31 cellular contexts compared by ENCODE assay signal in genomic region chr3:100744671-100745070, GRCh38.
"Had no signal": no experiment of that assay in that cellular context is flagged by ENCODE, and none has a peak within 500 bp of the region (broad histone marks: within the 10 kb centered on the region; RNA-seq: fewer than 3 reads in every experiment).

No MANE protein-coding gene starts in this region.

- H3K27me3 Mint-ChIP-seq: activated CD4-positive, alpha-beta memory T cell treated with anti-CD3 and anti-CD28 coated beads, Interleukin-2, amount 10 ng/mL, durations not matched to agents 7 days and 5 days; activated CD4-positive, alpha-beta T cell treated with anti-CD3 and anti-CD28 coated beads, Interleukin-2, amount 10 ng/mL, durations not matched to agents 7 days and 5 days; activated naive CD4-positive, alpha-beta T cell treated with anti-CD3 and anti-CD28 coated beads, Interleukin-2, amount 10 ng/mL, durations not matched to agents 7 days and 5 days; activated naive CD8-positive, alpha-beta T cell treated with anti-CD3 and anti-CD28 coated beads, Interleukin-2, amount 10 ng/mL, durations not matched to agents 7 days and 5 days; activated T-cell treated with anti-CD3 and anti-CD28 coated beads, Interleukin-2, amount 50 U/mL, for 24 hours; central memory CD8-positive, alpha-beta T cell; dendritic cell treated with granulocyte-macrophage colony-stimulating factor and Interleukin-4, amounts not matched to agents 40 ng/mL and 50 ng/mL, for 4 days; T-cell had no signal

- DNase-seq: activated CD4-positive, alpha-beta memory T cell treated with anti-CD3 and anti-CD28 coated beads, Interleukin-2, amount 10 ng/mL, durations not matched to agents 7 days and 5 days; activated CD4-positive, alpha-beta T cell treated with anti-CD3 and anti-CD28 coated beads for 1 hour; activated CD4-positive, alpha-beta T cell treated with anti-CD3 and anti-CD28 coated beads for 4 hours; activated CD4-positive, alpha-beta T cell treated with anti-CD3 and anti-CD28 coated beads, Interleukin-2, amount 10 ng/mL, durations not matched to agents 7 days and 5 days; activated CD4-positive, alpha-beta T cell treated with anti-CD3 and anti-CD28 coated beads, Interleukin-2, amount 50 U/mL, for 4 hours; activated CD8-positive, alpha-beta memory T cell treated with anti-CD3 and anti-CD28 coated beads, Interleukin-2, amount 50 U/mL, for 48 hours; activated gamma-delta T cell; activated naive CD4-positive, alpha-beta T cell; activated naive CD4-positive, alpha-beta T cell treated with anti-CD3 and anti-CD28 coated beads, Interleukin-2, amount 10 ng/mL, durations not matched to agents 7 days and 5 days; activated naive CD8-positive, alpha-beta T cell treated with anti-CD3 and anti-CD28 coated beads, Interleukin-2, amount 10 ng/mL, durations not matched to agents 7 days and 5 days; activated T-cell treated with anti-CD3 and anti-CD28 coated beads for 4 hours; activated T-cell treated with anti-CD3 and anti-CD28 coated beads, Interleukin-2, amount 50 U/mL, for 24 hours; activated T-cell treated with anti-CD3 and anti-CD28 coated beads, Interleukin-2, amount 50 U/mL, for 72 hours; brain microvascular endothelial cell; dorsolateral prefrontal cortex; effector memory CD4-positive, alpha-beta T cell; endodermal cell; foreskin fibroblast; gastrocnemius medialis; heart right ventricle; T-cell; T1000 had no signal

- ATAC-seq: activated naive CD4-positive, alpha-beta T cell treated with anti-CD3 and anti-CD28 coated beads, Interleukin-2, amount 50 U/mL, for 72 hours; activated T-cell treated with anti-CD3 and anti-CD28 coated beads, Interleukin-2, amount 50 U/mL, for 72 hours; esophagus mucosa; gastrocnemius medialis; heart right ventricle; T-cell had no signal

- H3K27me3 ChIP-seq: ascending aorta, brain microvascular endothelial cell, dorsolateral prefrontal cortex, gastrocnemius medialis, heart right ventricle had no signal

- H3K9me3 Mint-ChIP-seq: activated CD4-positive, alpha-beta memory T cell treated with anti-CD3 and anti-CD28 coated beads, Interleukin-2, amount 10 ng/mL, durations not matched to agents 7 days and 5 days; activated CD4-positive, alpha-beta T cell treated with anti-CD3 and anti-CD28 coated beads, Interleukin-2, amount 10 ng/mL, durations not matched to agents 7 days and 5 days; activated naive CD4-positive, alpha-beta T cell treated with anti-CD3 and anti-CD28 coated beads, Interleukin-2, amount 10 ng/mL, durations not matched to agents 7 days and 5 days; activated naive CD4-positive, alpha-beta T cell treated with anti-CD3 and anti-CD28 coated beads, Interleukin-2, amount 50 U/mL, for 72 hours; activated naive CD8-positive, alpha-beta T cell treated with anti-CD3 and anti-CD28 coated beads, Interleukin-2, amount 10 ng/mL, durations not matched to agents 7 days and 5 days; activated T-cell treated with anti-CD3 and anti-CD28 coated beads, Interleukin-2, amount 50 U/mL, for 24 hours; activated T-cell treated with anti-CD3 and anti-CD28 coated beads, Interleukin-2, amount 50 U/mL, for 72 hours; central memory CD8-positive, alpha-beta T cell; dendritic cell treated with granulocyte-macrophage colony-stimulating factor and Interleukin-4, amounts not matched to agents 40 ng/mL and 50 ng/mL, for 4 days; endodermal cell; T-cell; T-helper 1 cell treated with Interleukin-12 subunit alpha and Interleukin-12 subunit beta and Interleukin-4 antibody, amounts not matched to agents 30 μg/mL and 1 μg/mL, for 36 hours; T-helper 2 cell treated with Interferon-gamma antibody and Interleukin-4, amounts not matched to agents 5 μg/mL and 100 μg/mL, for 36 hours had no signal

- H3K9me3 ChIP-seq: ascending aorta, gastrocnemius medialis, heart right ventricle had no signal

- H3K4me3 Mint-ChIP-seq: activated CD4-positive, alpha-beta memory T cell treated with anti-CD3 and anti-CD28 coated beads, Interleukin-2, amount 10 ng/mL, durations not matched to agents 7 days and 5 days; activated CD4-positive, alpha-beta T cell treated with anti-CD3 and anti-CD28 coated beads, Interleukin-2, amount 10 ng/mL, durations not matched to agents 7 days and 5 days; activated naive CD4-positive, alpha-beta T cell treated with anti-CD3 and anti-CD28 coated beads, Interleukin-2, amount 10 ng/mL, durations not matched to agents 7 days and 5 days; activated naive CD8-positive, alpha-beta T cell treated with anti-CD3 and anti-CD28 coated beads, Interleukin-2, amount 10 ng/mL, durations not matched to agents 7 days and 5 days; activated T-cell treated with anti-CD3 and anti-CD28 coated beads, Interleukin-2, amount 50 U/mL, for 24 hours; activated T-cell treated with anti-CD3 and anti-CD28 coated beads, Interleukin-2, amount 50 U/mL, for 72 hours; central memory CD8-positive, alpha-beta T cell; dendritic cell treated with granulocyte-macrophage colony-stimulating factor and Interleukin-4, amounts not matched to agents 40 ng/mL and 50 ng/mL, for 4 days; endodermal cell; T-cell; T-helper 1 cell treated with Interleukin-12 subunit alpha and Interleukin-12 subunit beta and Interleukin-4 antibody, amounts not matched to agents 30 μg/mL and 1 μg/mL, for 36 hours; T-helper 2 cell treated with Interferon-gamma antibody and Interleukin-4, amounts not matched to agents 5 μg/mL and 100 μg/mL, for 36 hours had no signal

- H3K4me3 ChIP-seq: ascending aorta, coronary artery, dorsolateral prefrontal cortex, gastrocnemius medialis, heart right ventricle had no signal

- H3K27ac Mint-ChIP-seq: activated CD4-positive, alpha-beta memory T cell treated with anti-CD3 and anti-CD28 coated beads, Interleukin-2, amount 10 ng/mL, durations not matched to agents 7 days and 5 days; activated CD4-positive, alpha-beta T cell treated with anti-CD3 and anti-CD28 coated beads, Interleukin-2, amount 10 ng/mL, durations not matched to agents 7 days and 5 days; activated naive CD4-positive, alpha-beta T cell treated with anti-CD3 and anti-CD28 coated beads, Interleukin-2, amount 10 ng/mL, durations not matched to agents 7 days and 5 days; activated naive CD4-positive, alpha-beta T cell treated with anti-CD3 and anti-CD28 coated beads, Interleukin-2, amount 50 U/mL, for 72 hours; activated naive CD8-positive, alpha-beta T cell treated with anti-CD3 and anti-CD28 coated beads, Interleukin-2, amount 10 ng/mL, durations not matched to agents 7 days and 5 days; activated T-cell treated with anti-CD3 and anti-CD28 coated beads, Interleukin-2, amount 50 U/mL, for 24 hours; activated T-cell treated with anti-CD3 and anti-CD28 coated beads, Interleukin-2, amount 50 U/mL, for 72 hours; dendritic cell treated with granulocyte-macrophage colony-stimulating factor and Interleukin-4, amounts not matched to agents 40 ng/mL and 50 ng/mL, for 4 days; endodermal cell; T-cell; T-helper 1 cell treated with Interleukin-12 subunit alpha and Interleukin-12 subunit beta and Interleukin-4 antibody, amounts not matched to agents 30 μg/mL and 1 μg/mL, for 36 hours; T-helper 2 cell treated with Interferon-gamma antibody and Interleukin-4, amounts not matched to agents 5 μg/mL and 100 μg/mL, for 36 hours had no signal

- H3K27ac ChIP-seq: brain microvascular endothelial cell, dorsolateral prefrontal cortex, gastrocnemius medialis had no signal

- FAIRE-seq: bronchial epithelial cell had no signal

- H3K4me1 Mint-ChIP-seq: activated CD4-positive, alpha-beta memory T cell treated with anti-CD3 and anti-CD28 coated beads, Interleukin-2, amount 10 ng/mL, durations not matched to agents 7 days and 5 days; activated CD4-positive, alpha-beta T cell treated with anti-CD3 and anti-CD28 coated beads, Interleukin-2, amount 10 ng/mL, durations not matched to agents 7 days and 5 days; activated naive CD4-positive, alpha-beta T cell treated with anti-CD3 and anti-CD28 coated beads, Interleukin-2, amount 10 ng/mL, durations not matched to agents 7 days and 5 days; activated naive CD8-positive, alpha-beta T cell treated with anti-CD3 and anti-CD28 coated beads, Interleukin-2, amount 10 ng/mL, durations not matched to agents 7 days and 5 days; central memory CD8-positive, alpha-beta T cell; T-cell had no signal
